Comparison of ENCODE assay signal across 8 cellular contexts in genomic region chr19:5691930-5692784, GRCh38. TPM values are rescaled to one million over a fixed set of nuclear protein-coding genes. Genes with fewer than 3 reads are reported as not detected.
DNase-seq lines count a peak whose midpoint lies in the region; ATAC-seq and TF ChIP-seq lines count a peak whose summit lies in the region.

No MANE protein-coding gene starts in this region.

- peak overlapping the region; percentile 69 for H3K4me3 ChIP-seq in cardiac muscle cell

- ATAC-seq in Right ventricle myocardium superior (ENCODE audit: poor library complexity) (no peak), GM18858 (IDR thresholded peaks at IDR 0.05; ENCODE audit: unreplicated experiment) (no peak), HG03460 (IDR thresholded peaks at IDR 0.05; ENCODE audit: unreplicated experiment) (no peak)

- H3K27ac ChIP-seq in cardiac muscle cell: peak overlapping the region; percentile 90

- DNase-seq in cardiac muscle cell (ENCODE audit: low read depth in 1 of 2, low spot score in 1 of 2) (no peak), Right ventricle myocardium superior (no peak), iPS-NIHi11 (ENCODE audit: low spot score) (peak; percentile 6), type B pancreatic cell (ENCODE audit: extremely low spot score, unreplicated experiment) (no peak), Kasumi-1 (lab: John Stamatoyannopoulos, UW) (no peak)
- DNase-seq in activated T-helper 1 cell treated with anti-CD3 and anti-CD28 coated beads, Interleukin-12 subunit alpha, Interleukin-12 subunit beta, Interleukin-2, Interleukin-4 antibody, amounts not matched to agents 30 ng/mL and 10 ng/mL and 1 ng/mL, durations not matched to agents 14 hours and 24 hours and 36 hours (ENCODE audit: low spot score): no peak

- no peaks in the 10 kb centered on the region for H3K9me3 Mint-ChIP-seq in activated T-helper 1 cell treated with anti-CD3 and anti-CD28 coated beads, Interleukin-12 subunit alpha, Interleukin-12 subunit beta, Interleukin-2, Interleukin-4 antibody, amounts not matched to agents 30 ng/mL and 10 ng/mL and 1 ng/mL, durations not matched to agents 14 hours and 24 hours and 36 hours
- no peaks in the 10 kb centered on the region for H3K9me3 Mint-ChIP-seq in type B pancreatic cell

- H3K27me3 ChIP-seq in cardiac muscle cell: no peaks in the 10 kb centered on the region

- H3K36me3 ChIP-seq in cardiac muscle cell: peaks cover 32% of the 10 kb centered on the region

- H3K9me3 ChIP-seq in cardiac muscle cell (ENCODE audit: low read depth): no peaks in the 10 kb centered on the region

- peaks cover 44% of the 10 kb centered on the region for H3K36me3 Mint-ChIP-seq in activated T-helper 1 cell treated with anti-CD3 and anti-CD28 coated beads, Interleukin-12 subunit alpha, Interleukin-12 subunit beta, Interleukin-2, Interleukin-4 antibody, amounts not matched to agents 30 ng/mL and 10 ng/mL and 1 ng/mL, durations not matched to agents 14 hours and 24 hours and 36 hours (ENCODE audit: low read depth)
- peaks cover 6% of the 10 kb centered on the region for H3K36me3 Mint-ChIP-seq in type B pancreatic cell

- peak overlapping the region; percentile 99 for H3K4me3 Mint-ChIP-seq in activated T-helper 1 cell treated with anti-CD3 and anti-CD28 coated beads, Interleukin-12 subunit alpha, Interleukin-12 subunit beta, Interleukin-2, Interleukin-4 antibody, amounts not matched to agents 30 ng/mL and 10 ng/mL and 1 ng/mL, durations not matched to agents 14 hours and 24 hours and 36 hours
- H3K4me3 Mint-ChIP-seq in type B pancreatic cell: peak overlapping the region; percentile 97

- no peak for TF ChIP-seq CTCF in cardiac muscle cell (IDR thresholded peaks at IDR 0.05; ENCODE audit: low read depth, low read length)
- no peak for TF ChIP-seq CTCF in type B pancreatic cell (conservative IDR thresholded peaks at IDR 0.05)

- peaks cover 9% of the 10 kb centered on the region for H3K4me1 Mint-ChIP-seq in activated T-helper 1 cell treated with anti-CD3 and anti-CD28 coated beads, Interleukin-12 subunit alpha, Interleukin-12 subunit beta, Interleukin-2, Interleukin-4 antibody, amounts not matched to agents 30 ng/mL and 10 ng/mL and 1 ng/mL, durations not matched to agents 14 hours and 24 hours and 36 hours (ENCODE audit: low read depth)
- H3K4me1 Mint-ChIP-seq in type B pancreatic cell (ENCODE audit: unreplicated experiment): peaks cover 5% of the 10 kb centered on the region

- H3K4me1 ChIP-seq in cardiac muscle cell (ENCODE audit: low read depth): no peaks in the 10 kb centered on the region

- H3K27me3 Mint-ChIP-seq in activated T-helper 1 cell treated with anti-CD3 and anti-CD28 coated beads, Interleukin-12 subunit alpha, Interleukin-12 subunit beta, Interleukin-2, Interleukin-4 antibody, amounts not matched to agents 30 ng/mL and 10 ng/mL and 1 ng/mL, durations not matched to agents 14 hours and 24 hours and 36 hours (ENCODE audit: insufficient read depth): no peaks in the 10 kb centered on the region
- no peaks in the 10 kb centered on the region for H3K27me3 Mint-ChIP-seq in type B pancreatic cell

- intact Hi-C loops in Right ventricle myocardium superior (cut with DNase I): no loop called here
- intact Hi-C loops in activated T-helper 1 cell treated with anti-CD3 and anti-CD28 coated beads, Interleukin-12 subunit alpha, Interleukin-12 subunit beta, Interleukin-2, Interleukin-4 antibody, amounts not matched to agents 30 ng/mL and 10 ng/mL and 1 ng/mL, durations not matched to agents 14 hours and 24 hours and 36 hours (cut with micrococcal nuclease): no loop called here

- H3K27ac Mint-ChIP-seq in activated T-helper 1 cell treated with anti-CD3 and anti-CD28 coated beads, Interleukin-12 subunit alpha, Interleukin-12 subunit beta, Interleukin-2, Interleukin-4 antibody, amounts not matched to agents 30 ng/mL and 10 ng/mL and 1 ng/mL, durations not matched to agents 14 hours and 24 hours and 36 hours: peak overlapping the region; percentile 65
- H3K27ac Mint-ChIP-seq in type B pancreatic cell: peak overlapping the region; percentile 65

RNA-seq across cellular contexts. Expression of gene RPL36, which starts 2.1 kb away (rescaled TPM):
- total RNA-seq in cardiac muscle cell (829 and 1,053 TPM in 2 replicates), Right ventricle myocardium superior (367 TPM), type B pancreatic cell (ENCODE audit: low replicate concordance) (1,016 and 1,024 TPM in 2 replicates)
- 982 and 1,206 TPM in 2 replicates for polyA plus RNA-seq in cardiac muscle cell
- total RNA-seq in activated T-helper 1 cell treated with anti-CD3 and anti-CD28 coated beads, Interleukin-12 subunit alpha, Interleukin-12 subunit beta, Interleukin-2, Interleukin-4 antibody, amounts not matched to agents 30 ng/mL and 10 ng/mL and 1 ng/mL, durations not matched to agents 14 hours and 24 hours and 36 hours: 1,000 and 1,001 TPM in 2 replicates

RNA-seq across cellular contexts. Expression of gene HSD11B1L, which starts 11.3 kb away (rescaled TPM):
- total RNA-seq in cardiac muscle cell (62.5 and 80.5 TPM in 2 replicates), Right ventricle myocardium superior (3.5 TPM), type B pancreatic cell (ENCODE audit: low replicate concordance) (6.2 and 11.0 TPM in 2 replicates)
- polyA plus RNA-seq in cardiac muscle cell: 60.1 and 61.9 TPM in 2 replicates
- 1.9 TPM in 2 replicates for total RNA-seq in activated T-helper 1 cell treated with anti-CD3 and anti-CD28 coated beads, Interleukin-12 subunit alpha, Interleukin-12 subunit beta, Interleukin-2, Interleukin-4 antibody, amounts not matched to agents 30 ng/mL and 10 ng/mL and 1 ng/mL, durations not matched to agents 14 hours and 24 hours and 36 hours

RNA-seq across cellular contexts. Expression of gene MICOS13, which starts 11.8 kb away (rescaled TPM):
- total RNA-seq in cardiac muscle cell (59.1 and 90.7 TPM in 2 replicates), Right ventricle myocardium superior (165 TPM), type B pancreatic cell (ENCODE audit: low replicate concordance) (42.2 and 50.0 TPM in 2 replicates)
- polyA plus RNA-seq in cardiac muscle cell: 134 and 173 TPM in 2 replicates
- 57.4 and 60.6 TPM in 2 replicates for total RNA-seq in activated T-helper 1 cell treated with anti-CD3 and anti-CD28 coated beads, Interleukin-12 subunit alpha, Interleukin-12 subunit beta, Interleukin-2, Interleukin-4 antibody, amounts not matched to agents 30 ng/mL and 10 ng/mL and 1 ng/mL, durations not matched to agents 14 hours and 24 hours and 36 hours

RNA-seq across cellular contexts. Expression of gene LONP1, which starts 27.8 kb away (rescaled TPM):
- total RNA-seq in cardiac muscle cell (125 and 151 TPM in 2 replicates), Right ventricle myocardium superior (98.8 TPM), type B pancreatic cell (ENCODE audit: low replicate concordance) (68.0 and 74.0 TPM in 2 replicates)
- 110 TPM in 2 replicates for polyA plus RNA-seq in cardiac muscle cell
- total RNA-seq in activated T-helper 1 cell treated with anti-CD3 and anti-CD28 coated beads, Interleukin-12 subunit alpha, Interleukin-12 subunit beta, Interleukin-2, Interleukin-4 antibody, amounts not matched to agents 30 ng/mL and 10 ng/mL and 1 ng/mL, durations not matched to agents 14 hours and 24 hours and 36 hours: 180 and 186 TPM in 2 replicates

RNA-seq across cellular contexts. Expression of gene CATSPERD, which starts 28.3 kb away (rescaled TPM):
- total RNA-seq in cardiac muscle cell (0.11 TPM in 1 of 2 replicates, not detected in the other), Right ventricle myocardium superior (not detected), type B pancreatic cell (ENCODE audit: low replicate concordance) (0.41 TPM in 1 of 2 replicates, not detected in the other)
- polyA plus RNA-seq in cardiac muscle cell: not detected in 2 replicates
- not detected in 2 replicates for total RNA-seq in activated T-helper 1 cell treated with anti-CD3 and anti-CD28 coated beads, Interleukin-12 subunit alpha, Interleukin-12 subunit beta, Interleukin-2, Interleukin-4 antibody, amounts not matched to agents 30 ng/mL and 10 ng/mL and 1 ng/mL, durations not matched to agents 14 hours and 24 hours and 36 hours
